8 cellular contexts compared by ENCODE assay signal in the genomic region with DNA sequence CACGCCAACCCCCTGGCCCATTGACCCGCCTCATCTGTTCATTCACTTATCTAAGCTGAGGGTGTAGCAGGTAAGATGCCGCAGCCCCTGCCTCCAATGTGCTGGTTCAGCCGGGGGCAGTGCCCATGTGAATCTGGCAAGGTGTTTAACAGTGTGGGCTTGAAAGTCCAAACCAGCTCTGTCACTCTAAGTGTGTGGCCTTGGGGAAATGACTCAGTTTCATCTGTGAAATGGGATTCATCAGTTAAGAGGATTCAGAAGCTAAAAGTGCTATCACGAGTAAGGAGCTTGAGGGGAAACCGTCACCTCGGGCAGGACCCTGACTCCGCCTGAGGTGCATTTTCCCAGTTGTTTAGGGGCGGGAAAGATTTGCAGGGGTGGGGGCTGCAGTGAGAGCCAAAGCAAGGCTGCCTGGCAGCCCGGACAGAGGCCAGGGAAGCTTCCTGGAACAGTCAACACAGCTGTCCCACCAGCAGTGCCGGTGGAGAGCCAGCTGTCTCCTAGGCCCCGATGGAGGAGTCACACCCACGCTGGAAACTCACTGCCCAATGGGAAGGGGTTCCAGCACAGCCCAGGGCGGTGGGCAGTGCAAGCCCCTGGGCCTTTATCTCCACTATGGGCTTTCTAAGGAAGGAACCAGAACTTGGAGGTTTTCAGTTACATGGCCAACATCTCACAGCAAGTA. TPM values are rescaled to one million over a fixed set of nuclear protein-coding genes. Genes with fewer than 3 reads are reported as not detected.
DNase-seq lines count a peak whose midpoint lies in the region; ATAC-seq, FAIRE-seq and TF ChIP-seq lines count a peak whose summit lies in the region.

No MANE protein-coding gene starts in this region.

- H2BK12ac ChIP-seq in trophoblast cell (ENCODE audit: low read length): no peak overlapping the region

- peaks cover 17% of the 10 kb centered on the region for H3K36me3 Mint-ChIP-seq in Caco-2 (ENCODE audit: insufficient read depth, unreplicated experiment)

- no peak overlapping the region for H3K4me3 ChIP-seq in Caco-2 (ENCODE audit: low read depth, low read length)
- peak overlapping the region; percentile 64 for H3K4me3 ChIP-seq in PC-3 (ENCODE audit: low read length)
- peak overlapping the region in 1 of 2 donors; percentile 40 for H3K4me3 ChIP-seq in esophagus (ENCODE audit: low read depth in 1 of 2, low read length in 2 of 2)
- no peak overlapping the region for H3K4me3 ChIP-seq in trophoblast cell (ENCODE audit: low read depth, low read length)

- no peak overlapping the region for H4K12ac ChIP-seq in trophoblast cell (ENCODE audit: low read depth, low read length)

- TF ChIP-seq POLR2A in H54 (IDR thresholded peaks at IDR 0.05; ENCODE audit: low read depth, low read length): no peak

- BruUV-seq in Caco-2 (replicated peaks; lab: Mats Ljungman, UMichigan): no TSS peak
- no TSS peak for BruUV-seq in PC-3 (replicated peaks; lab: Mats Ljungman, UMichigan)

- no peaks in the 10 kb centered on the region for H3K79me2 ChIP-seq in PC-3 (ENCODE audit: low read length)
- H3K79me2 ChIP-seq in trophoblast cell (ENCODE audit: control insufficient read depth, insufficient read depth, low read length, poor library complexity): no peaks in the 10 kb centered on the region

- ATAC-seq in PC-3 (peak; percentile 25), HG02763 (IDR thresholded peaks at IDR 0.05; ENCODE audit: unreplicated experiment) (no peak)

- no peaks in the 10 kb centered on the region for H3K79me1 ChIP-seq in trophoblast cell (ENCODE audit: low read length)

- peak overlapping the region; percentile 59; the same call in 1 of the 2 replicates for H3K9ac ChIP-seq in PC-3 (ENCODE audit: low read length)
- H3K9ac ChIP-seq in trophoblast cell (ENCODE audit: low read length): no peak overlapping the region

- TF ChIP-seq CTCF in Caco-2 (IDR thresholded peaks at IDR 0.05; ENCODE audit: insufficient read depth in 1 of 2, low read depth in 1 of 2, low read length in 1 of 2, severe bottlenecking in 1 of 2, unreplicated experiment in 1 of 2) (no peak), PC-3 (conservative IDR thresholded peaks at IDR 0.05; ENCODE audit: low read depth, low read length) (no peak), GM20000 (IDR thresholded peaks at IDR 0.05; ENCODE audit: extremely low read depth, missing control alignments) (no peak)

- no peaks in the 10 kb centered on the region for H3K9me2 ChIP-seq in PC-3 (replicated peaks; ENCODE audit: low read length)

- no peak overlapping the region for H3K4ac ChIP-seq in trophoblast cell (ENCODE audit: low read depth, low read length)

- no peak for DNase-seq in Caco-2
- DNase-seq in PC-3: no peak
- DNase-seq in trophoblast cell: peak; percentile 42 to 58
- no peak for DNase-seq in GM20000 (ENCODE audit: low spot score)
- no peak for DNase-seq in kidney tubule cell (ENCODE audit: low spot score)
- DNase-seq in H54 (ENCODE audit: insufficient read length, low spot score): no peak

- no peaks in the 10 kb centered on the region for H3K27me3 Mint-ChIP-seq in Caco-2 (ENCODE audit: insufficient read depth, unreplicated experiment)

- CTCF ChIA-PET in Caco-2 (lab: Charles Lee): interaction anchor here (0.5 to 2.3 kb wide), 15 partner anchors 9 to 497 kb away, joined by 3 to 31 read pairs (median 5); partner anchors contain the start of genes CERCAM and URM1
- CTCF ChIA-PET in PC-3 (lab: Charles Lee): interaction anchor here (0.6 to 1.5 kb wide), 3 partner anchors 10 to 66 kb away, joined by 3 to 10 read pairs (median 6); partner anchors contain the start of gene URM1

- POLR2A ChIA-PET in Caco-2 (lab: Charles Lee): interaction anchor here (1.5 kb wide), 1 partner anchor 10 kb away, joined by 11 read pairs; the partner anchor contains the start of gene URM1
- POLR2A ChIA-PET in PC-3 (lab: Charles Lee; ENCODE audit: unreplicated experiment): no interaction called here

- no peak overlapping the region for H3K18ac ChIP-seq in trophoblast cell (ENCODE audit: low read length)

- H3K36me3 ChIP-seq in Caco-2 (ENCODE audit: control insufficient read depth, insufficient read depth, low read length) (no peaks in the 10 kb centered on the region), PC-3 (ENCODE audit: low read depth, low read length) (no peaks in the 10 kb centered on the region), esophagus (ENCODE audit: control insufficient read depth in 2 of 2, insufficient read depth in 2 of 2, low read length in 1 of 2) (peaks cover 0 to 10% of the 10 kb centered on the region in 2 donors), trophoblast cell (ENCODE audit: control insufficient read depth in 1 of 2, insufficient read depth in 2 of 2, low read length in 2 of 2) (peaks cover 2 to 13% of the 10 kb centered on the region in 2 experiments)

- no peak overlapping the region for H2BK5ac ChIP-seq in trophoblast cell (ENCODE audit: low read depth, low read length, poor library complexity)

- no peak overlapping the region for H2BK120ac ChIP-seq in trophoblast cell (ENCODE audit: insufficient read depth, low read length, poor library complexity)

- peak overlapping the region; percentile 28 for H4K91ac ChIP-seq in trophoblast cell (ENCODE audit: low read depth, low read length)

- no peak overlapping the region for H3K23ac ChIP-seq in trophoblast cell (ENCODE audit: low read length)

- no peaks in the 10 kb centered on the region for H4K20me1 ChIP-seq in PC-3 (ENCODE audit: low read length)

- H2AFZ ChIP-seq in PC-3 (ENCODE audit: low read length): peak overlapping the region; percentile 95
- peak overlapping the region; percentile 38 for H2AFZ ChIP-seq in trophoblast cell (ENCODE audit: insufficient read depth, low read length, poor library complexity)

- no peak overlapping the region for H3K14ac ChIP-seq in trophoblast cell (ENCODE audit: low read length)

- H2AK5ac ChIP-seq in trophoblast cell (ENCODE audit: low read length): no peak overlapping the region

- no peaks in the 10 kb centered on the region for H3F3A ChIP-seq in PC-3 (ENCODE audit: low read length, unreplicated experiment)

- H3K27ac Mint-ChIP-seq in Caco-2 (ENCODE audit: unreplicated experiment): peak overlapping the region; percentile 83

- peak overlapping the region; percentile 81 for H3K4me3 Mint-ChIP-seq in Caco-2 (ENCODE audit: unreplicated experiment)

- 44 to 52% methylated on average over 14 of the region's 14 CpGs for WGBS in esophagus, 2 donors
- WGBS in trophoblast cell (ENCODE audit: extremely low coverage, insufficient coverage, insufficient read length): no CpG with 5 or more reads among the region's 14 CpGs

- H3K27ac ChIP-seq in PC-3 (ENCODE audit: low read length): no peak overlapping the region
- H3K27ac ChIP-seq in esophagus (ENCODE audit: low read depth in 2 of 2, low read length in 1 of 2): peak overlapping the region; percentile 52 to 73
- H3K27ac ChIP-seq in trophoblast cell (ENCODE audit: low read depth, low read length): no peak overlapping the region

- H3K27me3 ChIP-seq in Caco-2 (replicated peaks; ENCODE audit: control insufficient read depth, insufficient read depth, low read length): no peaks in the 10 kb centered on the region
- no peaks in the 10 kb centered on the region for H3K27me3 ChIP-seq in PC-3 (ENCODE audit: low read length)
- no peaks in the 10 kb centered on the region for H3K27me3 ChIP-seq in esophagus (ENCODE audit: control insufficient read depth in 1 of 2, insufficient read depth in 2 of 2, low read length in 2 of 2)
- no peaks in the 10 kb centered on the region for H3K27me3 ChIP-seq in trophoblast cell (ENCODE audit: insufficient read depth, low read length)

- no peak for FAIRE-seq in H54 (lab: Jason Lieb, UNC)

- no peaks in the 10 kb centered on the region for H3K9me3 ChIP-seq in Caco-2
- H3K9me3 ChIP-seq in PC-3 (ENCODE audit: low read length): no peaks in the 10 kb centered on the region
- no peaks in the 10 kb centered on the region for H3K9me3 ChIP-seq in esophagus (ENCODE audit: control insufficient read depth in 2 of 2, insufficient read depth in 1 of 2, low read depth in 1 of 2, low read length in 1 of 2)
- H3K9me3 ChIP-seq in trophoblast cell (ENCODE audit: insufficient read depth, low read depth, low read length): no peaks in the 10 kb centered on the region

- intact Hi-C loops in Caco-2 (cut with micrococcal nuclease; ENCODE audit: unreplicated experiment) (no loop called here), PC-3 (cut with micrococcal nuclease) (loop anchor here (5.0 kb wide), 2 partner anchors 51 to 64 kb away; no protein-coding TSS in a partner anchor)

- H3K4me1 Mint-ChIP-seq in Caco-2 (ENCODE audit: low read depth, unreplicated experiment): peaks cover 7% of the 10 kb centered on the region

- peak overlapping the region; percentile 95 for H3K4me2 ChIP-seq in PC-3 (ENCODE audit: low read length)
- peak overlapping the region; percentile 71 for H3K4me2 ChIP-seq in trophoblast cell (ENCODE audit: low read length)

- H3K4me1 ChIP-seq in Caco-2 (peaks cover 8% of the 10 kb centered on the region; the same call in 1 of the 2 replicates), PC-3 (ENCODE audit: insufficient read depth, low read length) (peaks cover 12% of the 10 kb centered on the region), esophagus (ENCODE audit: control insufficient read depth in 2 of 2, insufficient read depth in 2 of 2, low read length in 1 of 2) (peaks cover 3 to 9% of the 10 kb centered on the region in 2 donors), trophoblast cell (ENCODE audit: control insufficient read depth in 1 of 2, insufficient read depth in 2 of 2, low read length in 2 of 2) (peaks cover 4 to 11% of the 10 kb centered on the region in 2 experiments)

- peak overlapping the region; percentile 19 for H4K8ac ChIP-seq in trophoblast cell (ENCODE audit: low read depth, low read length)

- no peaks in the 10 kb centered on the region for H3K9me3 Mint-ChIP-seq in Caco-2 (ENCODE audit: unreplicated experiment)

RNA-seq across cellular contexts. Expression of gene URM1, which starts 9.7 kb away (rescaled TPM):
- total RNA-seq in Caco-2 (2022): 55.9 and 62.7 TPM in 2 replicates
- 29.1 and 35.7 TPM in 2 replicates for total RNA-seq in PC-3 (2014; rRNA removed)
- polyA plus RNA-seq in esophagus: 10 to 100 TPM; 18.7 to 42.2 TPM
- polyA plus RNA-seq in trophoblast cell (2013): 35.0 and 35.4 TPM in 2 replicates

RNA-seq across cellular contexts. Expression of gene SLC27A4, which starts 21.1 kb away (rescaled TPM):
- 21.1 and 22.8 TPM in 2 replicates for total RNA-seq in Caco-2 (2022)
- total RNA-seq in PC-3 (2014; rRNA removed): 39.1 and 41.1 TPM in 2 replicates
- 10 to 100 TPM; 65.2 to 69.2 TPM for polyA plus RNA-seq in esophagus
- polyA plus RNA-seq in trophoblast cell (2013): 15.7 and 17.3 TPM in 2 replicates

RNA-seq across cellular contexts. Expression of gene COQ4, which starts 38.8 kb away (rescaled TPM):
- total RNA-seq in Caco-2 (2022) (48.9 and 49.5 TPM in 2 replicates), PC-3 (2014; rRNA removed) (28.1 and 31.3 TPM in 2 replicates)
- 10 to 100 TPM; 63.2 to 73.6 TPM for polyA plus RNA-seq in esophagus
- polyA plus RNA-seq in trophoblast cell (2013): 24.9 and 26.1 TPM in 2 replicates

RNA-seq across cellular contexts. Expression of gene TRUB2, which starts 39.2 kb away (rescaled TPM):
- 34.1 and 37.4 TPM in 2 replicates for total RNA-seq in Caco-2 (2022)
- total RNA-seq in PC-3 (2014; rRNA removed): 24.9 and 32.2 TPM in 2 replicates
- 10 to 100 TPM; 12.5 to 18.8 TPM for polyA plus RNA-seq in esophagus
- 13.3 and 13.9 TPM in 2 replicates for polyA plus RNA-seq in trophoblast cell (2013)

RNA-seq across cellular contexts. Expression of gene CERCAM, which starts 59.2 kb away (rescaled TPM):
- total RNA-seq in Caco-2 (2022) (12.3 and 18.7 TPM in 2 replicates), PC-3 (2014; rRNA removed) (19.1 and 23.1 TPM in 2 replicates)
- 1 to 10 TPM; 7.2 to 9.6 TPM for polyA plus RNA-seq in esophagus
- polyA plus RNA-seq in trophoblast cell (2013): 83.1 and 83.9 TPM in 2 replicates

Comparison
In these comparisons a context has a peak if more than half of its experiments do, and no peak if none do; other contexts are left out.
1. DNase-seq: peak in trophoblast cell (2 of 2); none in Caco-2 (0 of 2), PC-3 (single experiment), GM20000 (single experiment), kidney tubule cell (single experiment) and H54 (single experiment).
2. H3K27ac ChIP-seq: peak in esophagus (2 of 2); none in PC-3 (single experiment) and trophoblast cell (single experiment).